ENCODE assay signal across 10 cellular contexts in genomic region chr12:53253298-53253697, GRCh38. TPM values are rescaled to one million over a fixed set of nuclear protein-coding genes. Genes with fewer than 3 reads are reported as not detected.
DNase-seq lines count a peak whose midpoint lies in the region; ATAC-seq and TF ChIP-seq lines count a peak whose summit lies in the region.
"Had no signal": no experiment of that assay in that cellular context is flagged by ENCODE, and none has a peak within 500 bp of the region (broad histone marks: within the 10 kb centered on the region; RNA-seq: fewer than 3 reads in every experiment).

No MANE protein-coding gene starts in this region.

- no peak overlapping the region for H2AFZ ChIP-seq in OCI-LY1 (ENCODE audit: low read length)

- H3K27me3 ChIP-seq in Caco-2 (replicated peaks; ENCODE audit: control insufficient read depth, insufficient read depth, low read length) (no peaks in the 10 kb centered on the region), OCI-LY1 (ENCODE audit: insufficient read depth, low read length) (no peaks in the 10 kb centered on the region), psoas muscle (ENCODE audit: insufficient read depth in 3 of 3, low read length in 2 of 3) (no peaks in the 10 kb centered on the region), adrenal gland (no peaks in the 10 kb centered on the region)
- H3K27me3 ChIP-seq in effector memory CD4-positive, alpha-beta T cell (replicated peaks; ENCODE audit: control insufficient read depth, insufficient read depth, low read length, poor library complexity, severe bottlenecking) = no peaks in the 10 kb centered on the region

- H3K27ac ChIP-seq in OCI-LY1 (ENCODE audit: low read depth, low read length, poor library complexity, severe bottlenecking) = no peak overlapping the region
- H3K27ac ChIP-seq in effector memory CD4-positive, alpha-beta T cell (ENCODE audit: insufficient read depth, low read length, poor library complexity, severe bottlenecking) = peak overlapping the region; percentile 92
- H3K27ac ChIP-seq in psoas muscle = peak overlapping the region; percentile 87
- H3K27ac ChIP-seq in adrenal gland = peak overlapping the region in 2 of 5 donors; percentile 94 to 95

- CTCF ChIA-PET in Caco-2 (lab: Charles Lee) = interaction anchor here (0.5 to 2.4 kb wide), 2 partner anchors 41 to 1115 kb away, joined by 5 to 16 read pairs; no protein-coding TSS in a partner anchor

- H3K9me3 ChIP-seq in Caco-2 (no peaks in the 10 kb centered on the region), OCI-LY1 (ENCODE audit: low read length) (no peaks in the 10 kb centered on the region), psoas muscle (no peaks in the 10 kb centered on the region), adrenal gland (replicated peaks in 1 of 3) (no peaks in the 10 kb centered on the region)
- no peaks in the 10 kb centered on the region for H3K9me3 ChIP-seq in effector memory CD4-positive, alpha-beta T cell (ENCODE audit: control insufficient read depth, low read length)

- H3K27ac Mint-ChIP-seq in Caco-2 (ENCODE audit: unreplicated experiment) = peak overlapping the region; percentile 84

- ATAC-seq in psoas muscle = no peak
- no peak for ATAC-seq in GM18870 (IDR thresholded peaks at IDR 0.05; ENCODE audit: unreplicated experiment)
- ATAC-seq in HG03571 (IDR thresholded peaks at IDR 0.05; ENCODE audit: unreplicated experiment) = no peak
- ATAC-seq: left lobe of liver had no signal

- no peak for TF ChIP-seq POLR2A in adrenal gland (IDR thresholded peaks at IDR 0.05)

- H3K27me3 Mint-ChIP-seq in Caco-2 (ENCODE audit: insufficient read depth, unreplicated experiment) = no peaks in the 10 kb centered on the region

- 68 to 74% (median 69%) methylated on average over 13 of the region's 13 CpGs for WGBS in psoas muscle, 3 donors
- 86 to 89% (median 87%) methylated on average over 3 to 13 of the region's 13 CpGs for WGBS in adrenal gland, 4 donors

- POLR2A ChIA-PET in Caco-2 (lab: Charles Lee) = no interaction called here

- no peak for DNase-seq in Caco-2
- no peak for DNase-seq in effector memory CD4-positive, alpha-beta T cell
- DNase-seq in psoas muscle = peak in 1 of 2 donors; percentile 21
- no peak for DNase-seq in SKM-1 treated with dmso at 0.1 percent for 144 hours (lab: John Stamatoyannopoulos, UW; ENCODE audit: unreplicated experiment)
- no peak for DNase-seq in adrenal gland

- H4K20me1 ChIP-seq in OCI-LY1 (ENCODE audit: insufficient read depth, low read length) = no peaks in the 10 kb centered on the region

- no peaks in the 10 kb centered on the region for H3K9me3 Mint-ChIP-seq in Caco-2 (ENCODE audit: unreplicated experiment)

- peaks cover 22% of the 10 kb centered on the region for H3K4me1 Mint-ChIP-seq in Caco-2 (ENCODE audit: low read depth, unreplicated experiment)

- TF ChIP-seq CTCF in Caco-2 (IDR thresholded peaks at IDR 0.05; ENCODE audit: insufficient read depth in 1 of 2, low read depth in 1 of 2, low read length in 1 of 2, severe bottlenecking in 1 of 2, unreplicated experiment in 1 of 2) (no peak), OCI-LY1 (IDR thresholded peaks at IDR 0.05; ENCODE audit: low read length) (no peak), psoas muscle (IDR thresholded peaks at IDR 0.05) (no peak), adrenal gland (IDR thresholded peaks at IDR 0.05) (no peak)

- H3K4me3 Mint-ChIP-seq in Caco-2 (ENCODE audit: unreplicated experiment) = peak overlapping the region; percentile 93

- no TSS peak for BruUV-seq in Caco-2 (replicated peaks; lab: Mats Ljungman, UMichigan)

- H3K36me3 ChIP-seq in Caco-2 (ENCODE audit: control insufficient read depth, insufficient read depth, low read length) (peaks cover 2% of the 10 kb centered on the region; the same call in 1 of the 2 replicates), OCI-LY1 (ENCODE audit: insufficient read depth, low read length) (peaks cover 13% of the 10 kb centered on the region; the same call in 1 of the 2 replicates), psoas muscle (ENCODE audit: insufficient read depth in 1 of 2, low read depth in 1 of 2) (peaks cover 0 to 24% of the 10 kb centered on the region in 2 donors), adrenal gland (replicated peaks in 1 of 2) (peaks cover 0 to 11% of the 10 kb centered on the region in 2 donors)
- peaks cover 6% of the 10 kb centered on the region for H3K36me3 ChIP-seq in effector memory CD4-positive, alpha-beta T cell (ENCODE audit: control insufficient read depth, insufficient read depth, low read length)

- peak overlapping the region; percentile 93 for H3K4me2 ChIP-seq in OCI-LY1 (ENCODE audit: low read length)

- H3K9me2 ChIP-seq in OCI-LY1 (ENCODE audit: low read depth, low read length) = no peaks in the 10 kb centered on the region

- no peaks in the 10 kb centered on the region for H3F3A ChIP-seq in OCI-LY1 (ENCODE audit: insufficient read depth, low read length)

- H3K9ac ChIP-seq in OCI-LY1 (ENCODE audit: low read length) = peak overlapping the region; percentile 93; the same call in 1 of the 2 replicates

- intact Hi-C loops in Caco-2 (cut with micrococcal nuclease; ENCODE audit: unreplicated experiment) = no loop called here
- intact Hi-C loops in psoas muscle (cut with DNase I) = loop anchor here in 1 of 2 donors (2.0 to 5.0 kb wide), 2 partner anchors 32 to 39 kb away; no protein-coding TSS in a partner anchor
- intact Hi-C loops in adrenal gland (cut with DNase I) = loop anchor here in 1 of 2 donors (5.0 kb wide), 1 partner anchor 41 kb away; no protein-coding TSS in a partner anchor

- H3K4me1 ChIP-seq in Caco-2 = peaks cover 18% of the 10 kb centered on the region
- peaks cover 32% of the 10 kb centered on the region for H3K4me1 ChIP-seq in OCI-LY1 (ENCODE audit: insufficient read depth, low read length, severe bottlenecking)
- peaks cover 37% of the 10 kb centered on the region for H3K4me1 ChIP-seq in effector memory CD4-positive, alpha-beta T cell (ENCODE audit: control insufficient read depth, insufficient read depth, low read length, poor library complexity, severe bottlenecking)
- H3K4me1 ChIP-seq in psoas muscle = peaks cover 18% of the 10 kb centered on the region
- H3K4me1 ChIP-seq in adrenal gland (replicated peaks in 1 of 2) = peaks cover 20 to 26% of the 10 kb centered on the region in 2 donors

- H3K4me3 ChIP-seq in Caco-2 (ENCODE audit: low read depth, low read length) (no peak overlapping the region; the same call in 1 of the 2 replicates), OCI-LY1 (ENCODE audit: low read depth, low read length, poor library complexity, severe bottlenecking) (peak overlapping the region; percentile 94), psoas muscle (peak overlapping the region; percentile 84), adrenal gland (no peak overlapping the region)
- H3K4me3 ChIP-seq in effector memory CD4-positive, alpha-beta T cell (ENCODE audit: insufficient read depth, low read depth, low read length, poor library complexity, severe bottlenecking) = no peak overlapping the region

- H3K79me2 ChIP-seq in OCI-LY1 (ENCODE audit: insufficient read depth, low read length) = no peaks in the 10 kb centered on the region

- H3K36me3 Mint-ChIP-seq in Caco-2 (ENCODE audit: insufficient read depth, unreplicated experiment) = no peaks in the 10 kb centered on the region

RNA-seq across cellular contexts. Expression of gene ESPL1, which starts 14.8 kb away (rescaled TPM):
- 32.3 and 34.9 TPM in 2 replicates for total RNA-seq in Caco-2 (2022)
- under 1 TPM in 2 of 4 donors, not detected in 2; 0.37 to 0.48 TPM for total RNA-seq in psoas muscle
- under 1 TPM; 0.03 to 0.30 (median 0.08) TPM for polyA plus RNA-seq in psoas muscle
- total RNA-seq in adrenal gland = 1 to 10 TPM in 5 of 8 donors, under 1 TPM in 3; 0.69 to 4.1 (median 1.4) TPM
- under 1 TPM; 0.56 to 0.81 (median 0.79) TPM for polyA plus RNA-seq in adrenal gland

RNA-seq across cellular contexts. Expression of gene RARG, which starts 21.3 kb away (rescaled TPM):
- total RNA-seq in Caco-2 (2022) (11.8 and 12.9 TPM in 2 replicates), psoas muscle (10 to 100 TPM in 1 of 4 donors, 1 to 10 TPM in 3; 5.0 to 10.7 (median 6.2) TPM), adrenal gland (10 to 100 TPM; 15.8 to 36.4 (median 24.8) TPM)
- polyA plus RNA-seq in psoas muscle (10 to 100 TPM in 1 of 3 donors, 1 to 10 TPM in 2; 3.7 to 10.8 (median 8.2) TPM), adrenal gland (10 to 100 TPM in 2 of 3 donors, 1 to 10 TPM in 1; 9.2 to 36.2 (median 25.8) TPM)

RNA-seq across cellular contexts. Expression of gene PFDN5, which starts 42.0 kb away (rescaled TPM):
- total RNA-seq in Caco-2 (2022) (251 and 264 TPM in 2 replicates), psoas muscle (100 to 1,000 TPM; 239 to 282 (median 266) TPM), adrenal gland (100 to 1,000 TPM; 501 to 966 (median 676) TPM)
- polyA plus RNA-seq in psoas muscle (100 to 1,000 TPM; 406 to 603 (median 474) TPM), adrenal gland (1,000 to 10,000 TPM in 2 of 3 donors, 100 to 1,000 TPM in 1; 840 to 2,052 (median 2,012) TPM)

RNA-seq across cellular contexts. Expression of gene MYG1, which starts 46.2 kb away (rescaled TPM):
- total RNA-seq in Caco-2 (2022) (56.3 and 59.8 TPM in 2 replicates), psoas muscle (10 to 100 TPM; 43.1 to 51.4 (median 44.5) TPM), adrenal gland (10 to 100 TPM; 56.8 to 94.9 (median 69.6) TPM)
- polyA plus RNA-seq in psoas muscle (10 to 100 TPM; 34.6 to 68.9 (median 65.0) TPM), adrenal gland (100 to 1,000 TPM in 2 of 3 donors, 10 to 100 TPM in 1; 45.9 to 240 (median 220) TPM)

RNA-seq across cellular contexts. Expression of gene ITGB7, which starts 46.2 kb away (rescaled TPM):
- total RNA-seq in Caco-2 (2022) (1.1 TPM in 2 replicates), psoas muscle (1 to 10 TPM in 2 of 4 donors, under 1 TPM in 2; 0.40 to 1.6 (median 0.94) TPM), adrenal gland (1 to 10 TPM; 1.2 to 7.4 (median 4.0) TPM)
- polyA plus RNA-seq in psoas muscle (under 1 TPM; 0.19 to 0.73 (median 0.35) TPM), adrenal gland (1 to 10 TPM in 2 of 3 donors, under 1 TPM in 1; 0.95 to 4.0 (median 3.5) TPM)
- total RNA-seq: cerebellum had no signal

Comparison
In these comparisons a context has a peak if more than half of its experiments do, and no peak if none do; other contexts are left out.
1. H3K4me3 ChIP-seq: peak in OCI-LY1 (single experiment) and psoas muscle (single experiment); none in Caco-2 (single experiment), effector memory CD4-positive, alpha-beta T cell (single experiment) and adrenal gland (0 of 4).